Comparison of ENCODE assay signal across 1 cellular context in the genomic region with DNA sequence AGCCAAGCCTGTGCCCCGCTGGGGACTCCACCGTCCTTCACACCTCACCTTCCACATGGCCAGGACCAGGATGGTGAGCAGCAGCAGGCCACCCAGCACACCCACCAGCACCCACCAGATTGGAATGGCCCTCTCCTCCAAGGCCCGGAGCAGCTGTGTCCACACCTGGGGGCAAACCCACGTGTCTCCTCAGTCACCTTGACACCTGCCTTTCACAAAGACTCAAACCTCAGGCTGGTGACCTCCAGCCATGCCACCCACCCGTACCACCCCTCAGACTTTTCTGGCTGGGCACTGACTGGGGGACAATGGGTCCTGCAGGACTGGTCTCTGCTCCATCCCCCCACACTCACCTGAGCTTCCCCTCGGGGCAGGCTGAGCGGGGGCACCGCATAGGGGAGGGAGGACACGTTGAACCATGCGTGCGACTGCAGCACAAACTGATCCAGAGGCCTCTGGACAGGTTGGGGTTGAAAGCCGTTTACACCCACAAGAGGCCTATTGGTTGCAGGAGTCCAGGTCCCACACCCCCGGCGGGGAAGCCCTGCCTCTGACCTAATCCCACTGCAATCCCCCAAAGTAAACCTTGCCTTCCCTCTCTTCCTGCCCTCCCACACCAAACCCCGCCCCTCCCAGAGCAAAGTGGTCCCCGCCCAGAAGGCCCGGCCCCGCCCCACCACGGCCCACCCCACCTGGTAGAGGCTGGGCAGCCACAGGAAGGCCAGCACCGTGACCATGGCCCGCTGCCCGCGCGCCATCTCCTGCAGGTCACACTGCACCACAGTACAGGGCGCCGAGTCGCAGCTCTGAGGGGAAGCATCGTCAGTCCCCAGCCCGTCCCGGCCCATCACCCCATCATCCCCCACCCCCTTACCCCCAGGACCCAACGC.
TF ChIP-seq lines count a peak whose summit lies in the region.

No MANE protein-coding gene starts in this region.

TF ChIP-seq in HepG2, 621 proteins besides CTCF, POLR2A, EP300 and RAD21 (continued from another document and continues in another):
- TF ChIP-seq, protein P1, sequence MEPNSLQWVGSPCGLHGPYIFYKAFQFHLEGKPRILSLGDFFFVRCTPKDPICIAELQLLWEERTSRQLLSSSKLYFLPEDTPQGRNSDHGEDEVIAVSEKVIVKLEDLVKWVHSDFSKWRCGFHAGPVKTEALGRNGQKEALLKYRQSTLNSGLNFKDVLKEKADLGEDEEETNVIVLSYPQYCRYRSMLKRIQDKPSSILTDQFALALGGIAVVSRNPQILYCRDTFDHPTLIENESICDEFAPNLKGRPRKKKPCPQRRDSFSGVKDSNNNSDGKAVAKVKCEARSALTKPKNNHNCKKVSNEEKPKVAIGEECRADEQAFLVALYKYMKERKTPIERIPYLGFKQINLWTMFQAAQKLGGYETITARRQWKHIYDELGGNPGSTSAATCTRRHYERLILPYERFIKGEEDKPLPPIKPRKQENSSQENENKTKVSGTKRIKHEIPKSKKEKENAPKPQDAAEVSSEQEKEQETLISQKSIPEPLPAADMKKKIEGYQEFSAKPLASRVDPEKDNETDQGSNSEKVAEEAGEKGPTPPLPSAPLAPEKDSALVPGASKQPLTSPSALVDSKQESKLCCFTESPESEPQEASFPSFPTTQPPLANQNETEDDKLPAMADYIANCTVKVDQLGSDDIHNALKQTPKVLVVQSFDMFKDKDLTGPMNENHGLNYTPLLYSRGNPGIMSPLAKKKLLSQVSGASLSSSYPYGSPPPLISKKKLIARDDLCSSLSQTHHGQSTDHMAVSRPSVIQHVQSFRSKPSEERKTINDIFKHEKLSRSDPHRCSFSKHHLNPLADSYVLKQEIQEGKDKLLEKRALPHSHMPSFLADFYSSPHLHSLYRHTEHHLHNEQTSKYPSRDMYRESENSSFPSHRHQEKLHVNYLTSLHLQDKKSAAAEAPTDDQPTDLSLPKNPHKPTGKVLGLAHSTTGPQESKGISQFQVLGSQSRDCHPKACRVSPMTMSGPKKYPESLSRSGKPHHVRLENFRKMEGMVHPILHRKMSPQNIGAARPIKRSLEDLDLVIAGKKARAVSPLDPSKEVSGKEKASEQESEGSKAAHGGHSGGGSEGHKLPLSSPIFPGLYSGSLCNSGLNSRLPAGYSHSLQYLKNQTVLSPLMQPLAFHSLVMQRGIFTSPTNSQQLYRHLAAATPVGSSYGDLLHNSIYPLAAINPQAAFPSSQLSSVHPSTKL (CRISPR knock-in tag; IDR thresholded peaks at IDR 0.05): peak; percentile 60; the same call in 1 of the 2 replicates
- TF ChIP-seq, protein P2, sequence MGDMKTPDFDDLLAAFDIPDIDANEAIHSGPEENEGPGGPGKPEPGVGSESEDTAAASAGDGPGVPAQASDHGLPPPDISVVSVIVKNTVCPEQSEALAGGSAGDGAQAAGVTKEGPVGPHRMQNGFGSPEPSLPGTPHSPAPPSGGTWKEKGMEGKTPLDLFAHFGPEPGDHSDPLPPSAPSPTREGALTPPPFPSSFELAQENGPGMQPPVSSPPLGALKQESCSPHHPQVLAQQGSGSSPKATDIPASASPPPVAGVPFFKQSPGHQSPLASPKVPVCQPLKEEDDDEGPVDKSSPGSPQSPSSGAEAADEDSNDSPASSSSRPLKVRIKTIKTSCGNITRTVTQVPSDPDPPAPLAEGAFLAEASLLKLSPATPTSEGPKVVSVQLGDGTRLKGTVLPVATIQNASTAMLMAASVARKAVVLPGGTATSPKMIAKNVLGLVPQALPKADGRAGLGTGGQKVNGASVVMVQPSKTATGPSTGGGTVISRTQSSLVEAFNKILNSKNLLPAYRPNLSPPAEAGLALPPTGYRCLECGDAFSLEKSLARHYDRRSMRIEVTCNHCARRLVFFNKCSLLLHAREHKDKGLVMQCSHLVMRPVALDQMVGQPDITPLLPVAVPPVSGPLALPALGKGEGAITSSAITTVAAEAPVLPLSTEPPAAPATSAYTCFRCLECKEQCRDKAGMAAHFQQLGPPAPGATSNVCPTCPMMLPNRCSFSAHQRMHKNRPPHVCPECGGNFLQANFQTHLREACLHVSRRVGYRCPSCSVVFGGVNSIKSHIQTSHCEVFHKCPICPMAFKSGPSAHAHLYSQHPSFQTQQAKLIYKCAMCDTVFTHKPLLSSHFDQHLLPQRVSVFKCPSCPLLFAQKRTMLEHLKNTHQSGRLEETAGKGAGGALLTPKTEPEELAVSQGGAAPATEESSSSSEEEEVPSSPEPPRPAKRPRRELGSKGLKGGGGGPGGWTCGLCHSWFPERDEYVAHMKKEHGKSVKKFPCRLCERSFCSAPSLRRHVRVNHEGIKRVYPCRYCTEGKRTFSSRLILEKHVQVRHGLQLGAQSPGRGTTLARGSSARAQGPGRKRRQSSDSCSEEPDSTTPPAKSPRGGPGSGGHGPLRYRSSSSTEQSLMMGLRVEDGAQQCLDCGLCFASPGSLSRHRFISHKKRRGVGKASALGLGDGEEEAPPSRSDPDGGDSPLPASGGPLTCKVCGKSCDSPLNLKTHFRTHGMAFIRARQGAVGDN (CRISPR knock-in tag; IDR thresholded peaks at IDR 0.05): peak; percentile 91
- peak; percentile 56; the same call in 1 of the 2 replicates for TF ChIP-seq ZFP82 (CRISPR knock-in tag; IDR thresholded peaks at IDR 0.05; ENCODE audit: borderline replicate concordance)
- TF ChIP-seq MAZ (IDR thresholded peaks at IDR 0.05; ENCODE audit: borderline replicate concordance, low read depth, low read length): 0 out of 2 replicates have a peak, but pooled peaks have one; percentile 7
- peak; percentile 79 for TF ChIP-seq MAZ (CRISPR knock-in tag; IDR thresholded peaks at IDR 0.05; ENCODE audit: low read depth)
- TF ChIP-seq CBX1 (IDR thresholded peaks at IDR 0.05; ENCODE audit: low read depth): no peak
- 0 out of 2 replicates have a peak, but pooled peaks have one; percentile 62 for TF ChIP-seq ZNF251 (CRISPR knock-in tag; IDR thresholded peaks at IDR 0.05)
- TF ChIP-seq NONO (IDR thresholded peaks at IDR 0.05): no peak
- TF ChIP-seq NONO (CRISPR knock-in tag; conservative IDR thresholded peaks at IDR 0.05): peak; percentile 50; the same call in 1 of the 2 replicates
- TF ChIP-seq ZNF580 (CRISPR knock-in tag; IDR thresholded peaks at IDR 0.05; ENCODE audit: borderline replicate concordance, low read depth): no peak
- peak; percentile 19; the same call in 1 of the 2 replicates for TF ChIP-seq HDAC2 (CRISPR knock-in tag; IDR thresholded peaks at IDR 0.05)
- peak; percentile 90 for TF ChIP-seq BORCS8-MEF2B (CRISPR knock-in tag; IDR thresholded peaks at IDR 0.05)
- TF ChIP-seq DPF2 (CRISPR knock-in tag; IDR thresholded peaks at IDR 0.05; ENCODE audit: borderline replicate concordance, low read depth): no peak
- peak; percentile 93 for TF ChIP-seq ZNF891 (CRISPR knock-in tag; IDR thresholded peaks at IDR 0.05)
- TF ChIP-seq ZNF674 (CRISPR knock-in tag; IDR thresholded peaks at IDR 0.05; ENCODE audit: low read depth): peak; percentile 41; the same call in 1 of the 2 replicates
- no peak; the same call in 1 of the 2 replicates for TF ChIP-seq KLF11 (CRISPR knock-in tag; IDR thresholded peaks at IDR 0.05)
- no peak; the same call in 1 of the 2 replicates for TF ChIP-seq ZBTB7A (CRISPR knock-in tag; IDR thresholded peaks at IDR 0.05)
- TF ChIP-seq ZNF430 (CRISPR knock-in tag; IDR thresholded peaks at IDR 0.05): no peak
- TF ChIP-seq ZC3H13 (CRISPR knock-in tag; IDR thresholded peaks at IDR 0.05): 0 out of 2 replicates have a peak, but pooled peaks have one; percentile 37
- 0 out of 2 replicates have a peak, but pooled peaks have one; percentile 25 for TF ChIP-seq POLR2G (IDR thresholded peaks at IDR 0.05; ENCODE audit: low read depth, low read length)
- TF ChIP-seq POLR2AphosphoS5 (IDR thresholded peaks at IDR 0.05; ENCODE audit: low read depth, low read length): peak; percentile 46; the same call in 1 of the 2 replicates
- TF ChIP-seq, protein P3, sequence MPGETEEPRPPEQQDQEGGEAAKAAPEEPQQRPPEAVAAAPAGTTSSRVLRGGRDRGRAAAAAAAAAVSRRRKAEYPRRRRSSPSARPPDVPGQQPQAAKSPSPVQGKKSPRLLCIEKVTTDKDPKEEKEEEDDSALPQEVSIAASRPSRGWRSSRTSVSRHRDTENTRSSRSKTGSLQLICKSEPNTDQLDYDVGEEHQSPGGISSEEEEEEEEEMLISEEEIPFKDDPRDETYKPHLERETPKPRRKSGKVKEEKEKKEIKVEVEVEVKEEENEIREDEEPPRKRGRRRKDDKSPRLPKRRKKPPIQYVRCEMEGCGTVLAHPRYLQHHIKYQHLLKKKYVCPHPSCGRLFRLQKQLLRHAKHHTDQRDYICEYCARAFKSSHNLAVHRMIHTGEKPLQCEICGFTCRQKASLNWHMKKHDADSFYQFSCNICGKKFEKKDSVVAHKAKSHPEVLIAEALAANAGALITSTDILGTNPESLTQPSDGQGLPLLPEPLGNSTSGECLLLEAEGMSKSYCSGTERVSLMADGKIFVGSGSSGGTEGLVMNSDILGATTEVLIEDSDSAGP (CRISPR knock-in tag; IDR thresholded peaks at IDR 0.05; ENCODE audit: borderline replicate concordance): peak; percentile 59; the same call in 1 of the 2 replicates
- 0 out of 2 replicates have a peak, but pooled peaks have one; percentile 29 for TF ChIP-seq ETV6 (CRISPR knock-in tag; conservative IDR thresholded peaks at IDR 0.05)
- TF ChIP-seq ZNF224 (CRISPR knock-in tag; IDR thresholded peaks at IDR 0.05): no peak
- TF ChIP-seq ZNF564 (CRISPR knock-in tag; IDR thresholded peaks at IDR 0.05): 0 out of 2 replicates have a peak, but pooled peaks have one; percentile 39
- TF ChIP-seq, protein P4, sequence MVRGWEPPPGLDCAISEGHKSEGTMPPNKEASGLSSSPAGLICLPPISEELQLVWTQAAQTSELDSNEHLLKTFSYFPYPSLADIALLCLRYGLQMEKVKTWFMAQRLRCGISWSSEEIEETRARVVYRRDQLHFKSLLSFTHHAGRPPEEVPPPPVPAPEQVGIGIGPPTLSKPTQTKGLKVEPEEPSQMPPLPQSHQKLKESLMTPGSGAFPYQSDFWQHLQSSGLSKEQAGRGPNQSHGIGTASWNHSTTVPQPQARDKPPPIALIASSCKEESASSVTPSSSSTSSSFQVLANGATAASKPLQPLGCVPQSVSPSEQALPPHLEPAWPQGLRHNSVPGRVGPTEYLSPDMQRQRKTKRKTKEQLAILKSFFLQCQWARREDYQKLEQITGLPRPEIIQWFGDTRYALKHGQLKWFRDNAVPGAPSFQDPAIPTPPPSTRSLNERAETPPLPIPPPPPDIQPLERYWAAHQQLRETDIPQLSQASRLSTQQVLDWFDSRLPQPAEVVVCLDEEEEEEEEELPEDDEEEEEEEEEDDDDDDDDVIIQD (CRISPR knock-in tag; IDR thresholded peaks at IDR 0.05; ENCODE audit: low read depth): no peak
- TF ChIP-seq, protein P5, sequence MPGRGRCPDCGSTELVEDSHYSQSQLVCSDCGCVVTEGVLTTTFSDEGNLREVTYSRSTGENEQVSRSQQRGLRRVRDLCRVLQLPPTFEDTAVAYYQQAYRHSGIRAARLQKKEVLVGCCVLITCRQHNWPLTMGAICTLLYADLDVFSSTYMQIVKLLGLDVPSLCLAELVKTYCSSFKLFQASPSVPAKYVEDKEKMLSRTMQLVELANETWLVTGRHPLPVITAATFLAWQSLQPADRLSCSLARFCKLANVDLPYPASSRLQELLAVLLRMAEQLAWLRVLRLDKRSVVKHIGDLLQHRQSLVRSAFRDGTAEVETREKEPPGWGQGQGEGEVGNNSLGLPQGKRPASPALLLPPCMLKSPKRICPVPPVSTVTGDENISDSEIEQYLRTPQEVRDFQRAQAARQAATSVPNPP (CRISPR knock-in tag; IDR thresholded peaks at IDR 0.05): 0 out of 2 replicates have a peak, but pooled peaks have one; percentile 33
- 0 out of 2 replicates have a peak, but pooled peaks have one; percentile 31 for TF ChIP-seq RXRA (CRISPR knock-in tag; IDR thresholded peaks at IDR 0.05)
- TF ChIP-seq RNF2 (conservative IDR thresholded peaks at IDR 0.05; ENCODE audit: low read depth): 0 out of 2 replicates have a peak, but pooled peaks have one; percentile 33
- peak; percentile 79 for TF ChIP-seq ZNF747 (CRISPR knock-in tag; IDR thresholded peaks at IDR 0.05; ENCODE audit: borderline replicate concordance)
- TF ChIP-seq ZNF678 (CRISPR knock-in tag; IDR thresholded peaks at IDR 0.05): no peak
- peak; percentile 78 for TF ChIP-seq FOXA3 (CRISPR knock-in tag; IDR thresholded peaks at IDR 0.05)
- peak; percentile 87; the same call in 1 of the 2 replicates for TF ChIP-seq NRL (CRISPR knock-in tag; IDR thresholded peaks at IDR 0.05; ENCODE audit: borderline replicate concordance)
- TF ChIP-seq ZSCAN31 (CRISPR knock-in tag; IDR thresholded peaks at IDR 0.05; ENCODE audit: low read depth): peak; percentile 80
- TF ChIP-seq ZNF879 (CRISPR knock-in tag; IDR thresholded peaks at IDR 0.05): 0 out of 2 replicates have a peak, but pooled peaks have one; percentile 62
- peak; percentile 56; the same call in 1 of the 2 replicates for TF ChIP-seq ZNF772 (CRISPR knock-in tag; IDR thresholded peaks at IDR 0.05)
- TF ChIP-seq KAT8 (CRISPR knock-in tag; IDR thresholded peaks at IDR 0.05): no peak; the same call in 1 of the 2 replicates
- TF ChIP-seq, protein P6, sequence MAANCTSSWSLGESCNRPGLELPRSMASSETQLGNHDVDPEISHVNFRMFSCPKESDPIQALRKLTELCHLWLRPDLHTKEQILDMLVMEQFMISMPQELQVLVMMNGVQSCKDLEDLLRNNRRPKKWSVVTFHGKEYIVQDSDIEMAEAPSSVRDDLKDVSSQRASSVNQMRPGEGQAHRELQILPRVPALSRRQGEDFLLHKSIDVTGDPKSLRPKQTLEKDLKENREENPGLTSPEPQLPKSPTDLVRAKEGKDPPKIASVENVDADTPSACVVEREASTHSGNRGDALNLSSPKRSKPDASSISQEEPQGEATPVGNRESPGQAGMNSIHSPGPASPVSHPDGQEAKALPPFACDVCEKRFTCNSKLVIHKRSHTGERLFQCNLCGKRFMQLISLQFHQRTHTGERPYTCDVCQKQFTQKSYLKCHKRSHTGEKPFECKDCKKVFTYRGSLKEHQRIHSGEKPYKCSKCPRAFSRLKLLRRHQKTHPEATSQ (CRISPR knock-in tag; IDR thresholded peaks at IDR 0.05; ENCODE audit: borderline replicate concordance): no peak
- no peak for TF ChIP-seq ZNF552 (CRISPR knock-in tag; IDR thresholded peaks at IDR 0.05; ENCODE audit: borderline replicate concordance)
- TF ChIP-seq ZNF703 (CRISPR knock-in tag; IDR thresholded peaks at IDR 0.05; ENCODE audit: borderline replicate concordance): 0 out of 2 replicates have a peak, but pooled peaks have one; percentile 67
- peak; percentile 43; the same call in 1 of the 2 replicates for TF ChIP-seq EED (CRISPR knock-in tag; IDR thresholded peaks at IDR 0.05)
- peak; percentile 98 for TF ChIP-seq HIVEP1 (CRISPR knock-in tag; IDR thresholded peaks at IDR 0.05)
- peak; percentile 17 for TF ChIP-seq RBM39 (IDR thresholded peaks at IDR 0.05; ENCODE audit: low read depth, low read length, poor library complexity, severe bottlenecking)
- 0 out of 2 replicates have a peak, but pooled peaks have one; percentile 19 for TF ChIP-seq ZNF556 (CRISPR knock-in tag; IDR thresholded peaks at IDR 0.05; ENCODE audit: borderline replicate concordance)
- TF ChIP-seq, protein P7, sequence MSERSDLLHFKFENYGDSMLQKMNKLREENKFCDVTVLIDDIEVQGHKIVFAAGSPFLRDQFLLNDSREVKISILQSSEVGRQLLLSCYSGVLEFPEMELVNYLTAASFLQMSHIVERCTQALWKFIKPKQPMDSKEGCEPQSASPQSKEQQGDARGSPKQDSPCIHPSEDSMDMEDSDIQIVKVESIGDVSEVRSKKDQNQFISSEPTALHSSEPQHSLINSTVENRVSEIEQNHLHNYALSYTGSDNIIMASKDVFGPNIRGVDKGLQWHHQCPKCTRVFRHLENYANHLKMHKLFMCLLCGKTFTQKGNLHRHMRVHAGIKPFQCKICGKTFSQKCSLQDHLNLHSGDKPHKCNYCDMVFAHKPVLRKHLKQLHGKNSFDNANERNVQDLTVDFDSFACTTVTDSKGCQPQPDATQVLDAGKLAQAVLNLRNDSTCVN (CRISPR knock-in tag; IDR thresholded peaks at IDR 0.05; ENCODE audit: borderline replicate concordance): 0 out of 2 replicates have a peak, but pooled peaks have one; percentile 31
